ENCODE assay signal across 8 cellular contexts in the genomic region with DNA sequence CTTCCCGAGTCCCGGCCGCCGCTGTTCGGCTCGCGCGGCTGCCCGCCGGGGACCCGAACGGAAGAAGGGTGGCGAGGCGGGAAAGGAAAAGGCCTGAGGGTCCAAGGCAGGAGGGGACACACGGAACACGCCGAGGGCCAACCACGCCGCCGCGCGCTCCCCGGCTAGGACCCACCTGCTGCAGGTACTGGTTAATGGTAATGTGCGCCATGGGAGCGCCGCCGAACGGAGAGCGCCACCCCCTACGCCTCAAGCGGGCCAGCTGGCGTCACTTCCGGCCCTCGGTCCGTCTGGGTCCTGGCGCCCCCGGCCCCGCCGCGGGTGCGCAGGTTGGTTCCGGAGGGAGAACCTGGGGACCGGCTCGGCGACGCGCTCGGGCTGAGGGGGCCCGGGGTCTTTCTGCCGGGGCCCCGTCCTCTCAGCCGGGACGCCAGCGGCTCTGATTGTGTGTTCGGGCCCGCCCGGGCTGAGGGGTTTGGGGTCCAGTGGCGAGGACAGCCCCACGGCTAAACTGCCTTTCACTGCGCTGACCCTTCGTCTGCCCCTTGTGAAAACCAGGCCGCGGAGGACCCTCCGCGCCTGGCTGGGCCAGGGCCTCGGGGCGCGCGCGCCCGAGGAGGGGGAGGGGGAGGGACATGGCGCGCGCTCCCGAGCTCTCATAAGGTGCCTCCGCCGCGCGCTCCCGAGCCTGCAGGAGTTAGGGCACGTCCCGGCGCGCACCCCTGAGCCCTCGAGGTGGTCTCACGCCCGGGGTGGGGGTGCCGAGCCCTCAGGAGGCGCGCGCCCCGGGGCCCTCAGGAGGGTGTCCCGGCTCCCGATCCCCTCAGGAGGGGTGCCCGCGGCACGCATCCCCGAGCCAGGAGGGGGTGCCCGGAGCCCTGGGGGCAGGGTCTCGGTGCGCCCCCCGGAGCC. TPM values are rescaled to one million over a fixed set of nuclear protein-coding genes. Genes with fewer than 3 reads are reported as not detected.
A peak's percentile ranks its signal among the peaks of the same experiment; 100 is the strongest.
DNase-seq lines count a peak whose midpoint lies in the region; ATAC-seq, FAIRE-seq and TF ChIP-seq lines count a peak whose summit lies in the region.

A gene (minus strand): TSS at position 246 of the 912 bp plus-strand sequence. CDS start 35 bp downstream, at position 211.

- peak; percentile 52 for TF ChIP-seq CTCF in HepG2 (CRISPR knock-in tag; IDR thresholded peaks at IDR 0.05)

- no TSS peak for BruUV-seq in HepG2 (replicated peaks; lab: Mats Ljungman, UMichigan)

- peaks cover 66% of the 10 kb centered on the region for H3K4me1 Mint-ChIP-seq in dendritic cell treated with granulocyte-macrophage colony-stimulating factor and Interleukin-4, amounts not matched to agents 40 ng/mL and 50 ng/mL, for 4 days (ENCODE audit: low read depth)

- H4K20me1 ChIP-seq in BLaER1, result peaks cover 80% of the 10 kb centered on the region
- H4K20me1 ChIP-seq in HepG2 (ENCODE audit: insufficient read depth, low read length), result peaks cover 32% of the 10 kb centered on the region

- H3K9me3 Mint-ChIP-seq in dendritic cell treated with granulocyte-macrophage colony-stimulating factor and Interleukin-4, amounts not matched to agents 40 ng/mL and 50 ng/mL, for 4 days, result no peaks in the 10 kb centered on the region

- H3K9ac ChIP-seq in BLaER1, result peak within 1 kb of the TSS; percentile 97
- peak within 1 kb of the TSS; percentile 96 for H3K9ac ChIP-seq in HepG2 (ENCODE audit: insufficient read depth, low read depth, low read length)

- POLR2A ChIA-PET in HepG2 (lab: Yijun Ruan, JAX), result interaction anchor here (1.0 to 2.9 kb wide), 13 partner anchors 10 to 266 kb away, joined by 3 to 25 read pairs (median 10); a partner anchor contains a TSS

- intact Hi-C loops in dendritic cell treated with granulocyte-macrophage colony-stimulating factor and Interleukin-4, amounts not matched to agents 40 ng/mL and 50 ng/mL, for 4 days (cut with micrococcal nuclease), result loop anchor here (2.0 to 10.0 kb wide), 2 partner anchors 56 to 524 kb away; no protein-coding TSS in a partner anchor
- intact Hi-C loops in HepG2 (cut with micrococcal nuclease; ENCODE audit: unreplicated experiment), result loop anchor here (2.0 to 5.0 kb wide), 2 partner anchors 51 to 86 kb away; a partner anchor contains a TSS

- H3K27ac ChIP-seq in BLaER1, result peak within 1 kb of the TSS; percentile 98
- H3K27ac ChIP-seq in HepG2 (ENCODE audit: extremely low read length, insufficient read depth, low read length), result peak within 1 kb of the TSS; percentile 92

- no peaks in the 10 kb centered on the region for H3K9me3 ChIP-seq in BLaER1
- H3K9me3 ChIP-seq in HepG2 (ENCODE audit: low read length), result no peaks in the 10 kb centered on the region

- ATAC-seq in HG03457 (IDR thresholded peaks at IDR 0.05; ENCODE audit: unreplicated experiment) (peak; percentile 74), HepG2 (peak; percentile 86)

- H3K4me2 ChIP-seq in BLaER1, result peak within 1 kb of the TSS; percentile 87
- H3K4me2 ChIP-seq in HepG2 (ENCODE audit: low read depth, low read length), result peak within 1 kb of the TSS; percentile 82

- H3K4me1 ChIP-seq in BLaER1, result peaks cover 45% of the 10 kb centered on the region
- H3K4me1 ChIP-seq in HepG2 (ENCODE audit: insufficient read depth, low read length), result peaks cover 71% of the 10 kb centered on the region

- TF ChIP-seq RAD21 in HepG2 (CRISPR knock-in tag; IDR thresholded peaks at IDR 0.05), result peak; percentile 54; the same call in 1 of the 2 replicates

- TF ChIP-seq POLR2A in HepG2 (IDR thresholded peaks at IDR 0.05; ENCODE audit: insufficient read depth in 1 of 2, low read depth in 2 of 2, low read length in 2 of 2), result peak in 1 of 2 experiments; percentile 83; a peak in 2 of 4 replicates

- H3K79me2 ChIP-seq in HepG2 (ENCODE audit: insufficient read depth, low read length), result peaks cover 87% of the 10 kb centered on the region

- CTCF ChIA-PET in HepG2 (lab: Yijun Ruan, JAX; ENCODE audit: low intra/inter-chr PET ratio, low total read pairs), result no interaction called here

- DNase-seq in GM19240 (ENCODE audit: insufficient read length, low spot score) (peak; percentile 69), NCI-H69 (lab: John Stamatoyannopoulos, UW) (peak; percentile 100), HepG2 (ENCODE audit: low spot score) (peak; percentile 82)
- DNase-seq in activated CD4-positive, alpha-beta T cell treated with anti-CD3 and anti-CD28 coated beads, Interleukin-2, amount 50 U/mL, for 24 hours (ENCODE audit: low read depth in 1 of 2, low spot score in 1 of 2), result peak; percentile 83 to 95
- peak; percentile 88 for DNase-seq in stimulated activated CD4-positive, alpha-beta T cell treated with anti-CD3 and anti-CD28 coated beads, Interleukin-4, amount 100 ng/mL, for 1 hour

- H3K4me3 ChIP-seq in BLaER1 (peak within 1 kb of the TSS; percentile 87), HepG2 (replicated peaks in 1 of 3; ENCODE audit: insufficient read depth in 1 of 3, low read depth in 2 of 3, low read length in 3 of 3) (peak within 1 kb of the TSS; percentile 83 to 96 (median 85))

- H3K36me3 Mint-ChIP-seq in dendritic cell treated with granulocyte-macrophage colony-stimulating factor and Interleukin-4, amounts not matched to agents 40 ng/mL and 50 ng/mL, for 4 days (ENCODE audit: low read depth), result peaks cover 38% of the 10 kb centered on the region

- peak within 1 kb of the TSS; percentile 82 for H3K27ac Mint-ChIP-seq in dendritic cell treated with granulocyte-macrophage colony-stimulating factor and Interleukin-4, amounts not matched to agents 40 ng/mL and 50 ng/mL, for 4 days

- H2AFZ ChIP-seq in HepG2 (ENCODE audit: low read length), result no peak within 1 kb of the TSS

- H3K36me3 ChIP-seq in BLaER1 (peaks cover 58% of the 10 kb centered on the region), HepG2 (replicated peaks in 1 of 2; ENCODE audit: control insufficient read depth in 1 of 2, insufficient read depth in 2 of 2, low read length in 2 of 2) (peaks cover 0 to 32% of the 10 kb centered on the region in 2 experiments; a peak in 3 of 5 replicates)

- H3K27me3 ChIP-seq in BLaER1 (no peaks in the 10 kb centered on the region), HepG2 (ENCODE audit: control insufficient read depth in 1 of 2, insufficient read depth in 2 of 2, low read length in 2 of 2) (no peaks in the 10 kb centered on the region)

- under 1% methylated on average over 23 of the region's 102 CpGs for WGBS in HepG2 (ENCODE audit: low lambda C conversion rate)

- no peak for FAIRE-seq in HepG2 (lab: Jason Lieb, UNC)

- H3K4me3 Mint-ChIP-seq in dendritic cell treated with granulocyte-macrophage colony-stimulating factor and Interleukin-4, amounts not matched to agents 40 ng/mL and 50 ng/mL, for 4 days, result peak within 1 kb of the TSS; percentile 81

- TF ChIP-seq EP300 in HepG2 (IDR thresholded peaks at IDR 0.05; ENCODE audit: low read depth in 2 of 2, low read length in 2 of 2) (peak; percentile 29 to 59; a peak in 1 of 4 replicates), HepG2 (CRISPR knock-in tag; IDR thresholded peaks at IDR 0.05; ENCODE audit: borderline replicate concordance) (peak; percentile 14; the same call in 1 of the 2 replicates)

- in situ Hi-C loops in HepG2 (cut with HindIII; ENCODE audit: extremely low pct_ligation_motif_present, low pct_unique_long_range_greater_than_20kb), result no loop called here

- no peaks in the 10 kb centered on the region for H3K27me3 Mint-ChIP-seq in dendritic cell treated with granulocyte-macrophage colony-stimulating factor and Interleukin-4, amounts not matched to agents 40 ng/mL and 50 ng/mL, for 4 days

TF ChIP-seq in HepG2, 621 proteins besides CTCF, POLR2A, EP300 and RAD21 (continues in another document):
- peak; percentile 87; the same call in 1 of the 2 replicates for TF ChIP-seq ZNF605 (CRISPR knock-in tag; IDR thresholded peaks at IDR 0.05)
- TF ChIP-seq, protein P1, sequence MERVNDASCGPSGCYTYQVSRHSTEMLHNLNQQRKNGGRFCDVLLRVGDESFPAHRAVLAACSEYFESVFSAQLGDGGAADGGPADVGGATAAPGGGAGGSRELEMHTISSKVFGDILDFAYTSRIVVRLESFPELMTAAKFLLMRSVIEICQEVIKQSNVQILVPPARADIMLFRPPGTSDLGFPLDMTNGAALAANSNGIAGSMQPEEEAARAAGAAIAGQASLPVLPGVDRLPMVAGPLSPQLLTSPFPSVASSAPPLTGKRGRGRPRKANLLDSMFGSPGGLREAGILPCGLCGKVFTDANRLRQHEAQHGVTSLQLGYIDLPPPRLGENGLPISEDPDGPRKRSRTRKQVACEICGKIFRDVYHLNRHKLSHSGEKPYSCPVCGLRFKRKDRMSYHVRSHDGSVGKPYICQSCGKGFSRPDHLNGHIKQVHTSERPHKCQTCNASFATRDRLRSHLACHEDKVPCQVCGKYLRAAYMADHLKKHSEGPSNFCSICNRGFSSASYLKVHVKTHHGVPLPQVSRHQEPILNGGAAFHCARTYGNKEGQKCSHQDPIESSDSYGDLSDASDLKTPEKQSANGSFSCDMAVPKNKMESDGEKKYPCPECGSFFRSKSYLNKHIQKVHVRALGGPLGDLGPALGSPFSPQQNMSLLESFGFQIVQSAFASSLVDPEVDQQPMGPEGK (CRISPR knock-in tag; IDR thresholded peaks at IDR 0.05), result peak; percentile 86

RNA-seq across cellular contexts. Expression of the gene that starts here (rescaled TPM):
- total RNA-seq in HepG2 (2016; rRNA removed; fragmentation: Illumina TruSeq; extraction: Trizol), result 65.0 and 76.4 TPM in 2 replicates
- 16.3 and 17.9 TPM in 2 replicates for total RNA-seq in HepG2 (2016; cell fraction: cytosol; rRNA removed; fragmentation: Illumina TruSeq; extraction: Trizol; ENCODE audit: low read depth)
- total RNA-seq in HepG2 (2016; cell fraction: insoluble cytoplasmic fraction; rRNA removed; fragmentation: Illumina TruSeq; extraction: Trizol), result 67.6 and 78.5 TPM in 2 replicates
- 25.4 and 26.5 TPM in 2 replicates for total RNA-seq in HepG2 (2016; cell fraction: membrane; rRNA removed; fragmentation: Illumina TruSeq; extraction: Trizol)
- total RNA-seq in HepG2 (2016; cell fraction: nucleus; rRNA removed; fragmentation: Illumina TruSeq; extraction: Trizol), result 58.5 and 66.9 TPM in 2 replicates
- polyA plus RNA-seq in HepG2 (2011; rRNA removed), result 104 and 111 TPM in 2 replicates
- polyA plus RNA-seq in HepG2 (2011; cell fraction: cytosol; rRNA removed), result 47.7 and 57.2 TPM in 2 replicates
- 185 and 190 TPM in 2 replicates for polyA plus RNA-seq in HepG2 (2011; cell fraction: nucleus; rRNA removed)
- polyA plus RNA-seq in HepG2 (2012), result 56.8 and 63.4 TPM in 2 replicates
- polyA plus RNA-seq in HepG2 (2016; cell fraction: cytosol; fragmentation: Illumina TruSeq; extraction: Trizol; ENCODE audit: low read depth), result 9.0 and 9.1 TPM in 2 replicates
- polyA plus RNA-seq in HepG2 (2016; cell fraction: insoluble cytoplasmic fraction; fragmentation: Illumina TruSeq; extraction: Trizol; ENCODE audit: low read depth), result 68.7 and 72.7 TPM in 2 replicates
- 14.2 and 15.6 TPM in 2 replicates for polyA plus RNA-seq in HepG2 (2016; cell fraction: membrane; fragmentation: Illumina TruSeq; extraction: Trizol; ENCODE audit: low read depth)
- 89.2 and 96.9 TPM in 2 replicates for polyA plus RNA-seq in HepG2 (2016; cell fraction: nucleus; fragmentation: Illumina TruSeq; extraction: Trizol; ENCODE audit: insufficient read depth, low read depth)
- polyA minus RNA-seq in HepG2 (2011; rRNA and poly(A)+ RNA removed; ENCODE audit: low replicate concordance), result 52.5 and 174 TPM in 2 replicates
- polyA minus RNA-seq in HepG2 (2011; cell fraction: cytosol; rRNA and poly(A)+ RNA removed), result 23.5 and 34.0 TPM in 2 replicates
- 161 and 207 TPM in 2 replicates for polyA minus RNA-seq in HepG2 (2011; cell fraction: nucleus; rRNA and poly(A)+ RNA removed)

Comparison
In these comparisons a context has a peak if more than half of its experiments do, and no peak if none do; other contexts are left out.
1. Peak in every context shown above with its lines: DNase-seq, ATAC-seq, H3K4me3 ChIP-seq and H3K27ac ChIP-seq.